Comparison of ENCODE assay signal across 19 cellular contexts in the genomic region with DNA sequence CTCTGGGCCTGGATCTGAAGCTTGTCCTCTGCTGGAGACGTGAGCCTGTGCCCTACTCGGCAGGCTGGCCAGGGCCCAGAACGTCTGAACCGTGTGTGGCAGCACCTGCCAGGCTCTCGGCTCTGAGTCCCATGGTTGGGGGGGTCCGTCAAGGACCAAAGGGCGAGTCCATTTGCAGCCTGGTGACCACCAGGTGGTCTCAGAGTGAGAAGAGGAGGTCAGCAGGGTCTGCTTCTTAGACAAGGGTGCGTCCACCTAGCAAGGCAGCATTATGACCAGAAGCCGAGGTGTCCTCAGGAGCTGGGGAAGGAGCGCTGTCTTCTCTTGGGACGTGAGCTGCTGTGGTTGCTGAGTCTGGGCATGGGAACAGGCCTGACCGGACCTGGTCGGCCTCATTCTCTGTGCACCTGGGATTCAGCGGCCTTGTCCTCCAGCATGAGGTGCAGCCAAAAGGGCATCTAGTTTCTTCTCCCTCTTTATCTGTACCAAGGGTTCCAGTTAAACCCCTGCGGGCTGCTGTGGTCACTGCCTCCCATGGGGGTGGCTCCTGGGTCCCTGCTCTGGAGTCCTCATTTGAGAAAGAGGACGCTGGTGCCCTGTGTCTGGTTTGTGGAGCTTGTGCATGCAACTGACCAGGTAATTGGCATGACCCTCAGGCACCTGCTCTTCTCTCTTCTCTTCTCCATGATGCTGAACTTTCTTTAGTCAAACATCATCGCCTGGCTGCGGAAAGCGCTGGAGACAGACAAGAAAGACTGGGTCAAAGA. TPM values are rescaled to one million over a fixed set of nuclear protein-coding genes. Genes with fewer than 3 reads are reported as not detected.
A peak's percentile ranks its signal among the peaks of the same experiment; 100 is the strongest.
DNase-seq lines count a peak whose midpoint lies in the region; ATAC-seq and TF ChIP-seq lines count a peak whose summit lies in the region.
"Had no signal": no experiment of that assay in that cellular context is flagged by ENCODE, and none has a peak within 500 bp of the region (broad histone marks: within the 10 kb centered on the region; RNA-seq: fewer than 3 reads in every experiment).

No MANE protein-coding gene starts in this region.

- H3K27ac ChIP-seq in PC-3 (ENCODE audit: low read length): peak overlapping the region; percentile 90
- H3K27ac ChIP-seq: gastrocnemius medialis had no signal

- H3K4me2 ChIP-seq in PC-3 (ENCODE audit: low read length): no peak overlapping the region

- H3K4me3 ChIP-seq in PC-3 (ENCODE audit: low read length): no peak overlapping the region
- H3K4me3 ChIP-seq: body of pancreas, esophagus squamous epithelium, gastrocnemius medialis had no signal

- no peaks in the 10 kb centered on the region for H4K20me1 ChIP-seq in PC-3 (ENCODE audit: low read length)

- H3K9me2 ChIP-seq in PC-3 (replicated peaks; ENCODE audit: low read length): no peaks in the 10 kb centered on the region

- H3K9ac ChIP-seq in PC-3 (ENCODE audit: low read length): no peak overlapping the region; the same call in 1 of the 2 replicates

- H3K36me3 Mint-ChIP-seq in activated CD8-positive, alpha-beta T cell treated with anti-CD3 and anti-CD28 coated beads for 36 hours (ENCODE audit: low read depth): peaks cover 76% of the 10 kb centered on the region
- peaks cover 83% of the 10 kb centered on the region for H3K36me3 Mint-ChIP-seq in activated CD8-positive, alpha-beta T cell treated with anti-CD3 and anti-CD28 coated beads, Interleukin-2, amount 10 ng/mL, durations not matched to agents 7 days and 5 days (ENCODE audit: low read depth)

- H3K27me3 ChIP-seq in PC-3 (ENCODE audit: low read length): no peaks in the 10 kb centered on the region
- H3K27me3 ChIP-seq: BE2C, body of pancreas, esophagus squamous epithelium, gastrocnemius medialis had no signal

- POLR2A ChIA-PET in activated CD8-positive, alpha-beta T cell treated with anti-CD3 and anti-CD28 coated beads for 36 hours (lab: Charles Lee): interaction anchor here (3.4 kb wide), 1 partner anchor 13 kb away, joined by 20 read pairs; a partner anchor contains a TSS
- POLR2A ChIA-PET in activated CD8-positive, alpha-beta T cell treated with anti-CD3 and anti-CD28 coated beads, Interleukin-2, amount 10 ng/mL, durations not matched to agents 7 days and 5 days (lab: Charles Lee): interaction anchor here (1.0 to 1.3 kb wide), 2 partner anchors 14 kb away, joined by 3 to 5 read pairs; no protein-coding TSS in a partner anchor
- POLR2A ChIA-PET in PC-3 (lab: Charles Lee; ENCODE audit: unreplicated experiment): no interaction called here

- peaks cover 5% of the 10 kb centered on the region for H3K9me3 Mint-ChIP-seq in activated CD8-positive, alpha-beta T cell treated with anti-CD3 and anti-CD28 coated beads for 36 hours
- H3K9me3 Mint-ChIP-seq in activated CD8-positive, alpha-beta T cell treated with anti-CD3 and anti-CD28 coated beads, Interleukin-2, amount 10 ng/mL, durations not matched to agents 7 days and 5 days (ENCODE audit: insufficient read depth): peaks cover 3% of the 10 kb centered on the region

- H3K4me3 Mint-ChIP-seq in activated CD8-positive, alpha-beta T cell treated with anti-CD3 and anti-CD28 coated beads for 36 hours: no peak overlapping the region
- H3K4me3 Mint-ChIP-seq in activated CD8-positive, alpha-beta T cell treated with anti-CD3 and anti-CD28 coated beads, Interleukin-2, amount 10 ng/mL, durations not matched to agents 7 days and 5 days: no peak overlapping the region
- H3K4me3 Mint-ChIP-seq: effector memory CD8-positive, alpha-beta T cell; memory B cell had no signal

- ATAC-seq in activated CD8-positive, alpha-beta T cell treated with anti-CD3 and anti-CD28 coated beads for 36 hours: no peak
- no peak for ATAC-seq in activated CD8-positive, alpha-beta T cell treated with anti-CD3 and anti-CD28 coated beads, Interleukin-2, amount 10 ng/mL, durations not matched to agents 7 days and 5 days
- no peak for ATAC-seq in PC-3
- no peak for ATAC-seq in sciatic nerve
- ATAC-seq in esophagus mucosa: no peak
- ATAC-seq: body of pancreas; effector memory CD8-positive, alpha-beta T cell; gastrocnemius medialis had no signal

- H3F3A ChIP-seq in PC-3 (ENCODE audit: low read length, unreplicated experiment): no peaks in the 10 kb centered on the region

- H3K27me3 Mint-ChIP-seq in activated CD8-positive, alpha-beta T cell treated with anti-CD3 and anti-CD28 coated beads for 36 hours: no peaks in the 10 kb centered on the region
- H3K27me3 Mint-ChIP-seq in activated CD8-positive, alpha-beta T cell treated with anti-CD3 and anti-CD28 coated beads, Interleukin-2, amount 10 ng/mL, durations not matched to agents 7 days and 5 days (ENCODE audit: low read depth): no peaks in the 10 kb centered on the region
- H3K27me3 Mint-ChIP-seq: activated naive CD4-positive, alpha-beta T cell treated with anti-CD3 and anti-CD28 coated beads, Interleukin-2, amount 50 U/mL, for 24 hours; effector memory CD8-positive, alpha-beta T cell; memory B cell had no signal

- H3K27ac Mint-ChIP-seq in activated CD8-positive, alpha-beta T cell treated with anti-CD3 and anti-CD28 coated beads for 36 hours: peak overlapping the region; percentile 95
- no peak overlapping the region for H3K27ac Mint-ChIP-seq in activated CD8-positive, alpha-beta T cell treated with anti-CD3 and anti-CD28 coated beads, Interleukin-2, amount 10 ng/mL, durations not matched to agents 7 days and 5 days
- H3K27ac Mint-ChIP-seq: memory B cell had no signal

- H3K4me1 ChIP-seq in PC-3 (ENCODE audit: insufficient read depth, low read length): peaks cover 21% of the 10 kb centered on the region
- H3K4me1 ChIP-seq: BE2C, gastrocnemius medialis had no signal

- TF ChIP-seq CTCF in activated CD8-positive, alpha-beta T cell treated with anti-CD3 and anti-CD28 coated beads for 36 hours (IDR thresholded peaks at IDR 0.05): no peak
- TF ChIP-seq CTCF in PC-3 (conservative IDR thresholded peaks at IDR 0.05; ENCODE audit: low read depth, low read length): no peak

- CTCF ChIA-PET in activated CD8-positive, alpha-beta T cell treated with anti-CD3 and anti-CD28 coated beads for 36 hours (lab: Charles Lee): interaction anchor here (1.7 to 1.9 kb wide), 2 partner anchors 10 to 12 kb away, joined by 4 to 5 read pairs; no protein-coding TSS in a partner anchor
- CTCF ChIA-PET in activated CD8-positive, alpha-beta T cell treated with anti-CD3 and anti-CD28 coated beads, Interleukin-2, amount 10 ng/mL, durations not matched to agents 7 days and 5 days (lab: Charles Lee): interaction anchor here (1.7 kb wide), 1 partner anchor 11 kb away, joined by 6 read pairs; no protein-coding TSS in a partner anchor
- CTCF ChIA-PET in PC-3 (lab: Charles Lee): no interaction called here

- peaks cover under 1% of the 10 kb centered on the region; the same call in 1 of the 2 replicates for H3K9me3 ChIP-seq in PC-3 (ENCODE audit: low read length)
- H3K9me3 ChIP-seq: BE2C, body of pancreas had no signal

- peaks cover 62% of the 10 kb centered on the region for H3K36me3 ChIP-seq in PC-3 (ENCODE audit: low read depth, low read length)

- no peak for DNase-seq in activated CD8-positive, alpha-beta T cell treated with anti-CD3 and anti-CD28 coated beads for 36 hours
- no peak for DNase-seq in activated CD8-positive, alpha-beta T cell treated with anti-CD3 and anti-CD28 coated beads, Interleukin-2, amount 10 ng/mL, durations not matched to agents 7 days and 5 days
- DNase-seq in PC-3: no peak
- peak; percentile 70 for DNase-seq in cardiac septum (ENCODE audit: low spot score)
- peak; percentile 53 for DNase-seq in sciatic nerve (ENCODE audit: low spot score)
- DNase-seq in NCI-H510A (lab: John Stamatoyannopoulos, UW): no peak
- no peak for DNase-seq in GM19238 (ENCODE audit: insufficient read length, low spot score)
- DNase-seq: activated CD4-positive, alpha-beta T cell treated with anti-CD3 and anti-CD28 coated beads, Interleukin-2, amount 50 U/mL, for 1 hour; BE2C; effector memory CD8-positive, alpha-beta T cell; esophagus squamous epithelium; NCI-H1694 treated with DMSO at 0.1 percent for 48 hours; NCI-H774; stimulated activated CD4-positive, alpha-beta T cell treated with anti-CD3 and anti-CD28 coated beads, Interleukin-12 subunit alpha, Interleukin-12 subunit beta, amount 100 ng/mL, for 4 hours had no signal

- intact Hi-C loops in activated CD8-positive, alpha-beta T cell treated with anti-CD3 and anti-CD28 coated beads for 36 hours (cut with micrococcal nuclease): loop anchor here (10.0 kb wide), 1 partner anchor 157 kb away; a partner anchor contains a TSS
- intact Hi-C loops in PC-3 (cut with micrococcal nuclease) (no loop called here), cardiac septum (cut with DNase I) (no loop called here), sciatic nerve (cut with DNase I) (no loop called here)

- H3K4me1 Mint-ChIP-seq in activated CD8-positive, alpha-beta T cell treated with anti-CD3 and anti-CD28 coated beads for 36 hours (ENCODE audit: low read depth): peaks cover 69% of the 10 kb centered on the region
- peaks cover 48% of the 10 kb centered on the region for H3K4me1 Mint-ChIP-seq in activated CD8-positive, alpha-beta T cell treated with anti-CD3 and anti-CD28 coated beads, Interleukin-2, amount 10 ng/mL, durations not matched to agents 7 days and 5 days (ENCODE audit: low read depth)

- H2AFZ ChIP-seq in PC-3 (ENCODE audit: low read length): no peak overlapping the region

- H3K79me2 ChIP-seq in PC-3 (ENCODE audit: low read length): peaks cover 71% of the 10 kb centered on the region

- no TSS peak for BruUV-seq in PC-3 (replicated peaks; lab: Mats Ljungman, UMichigan)

RNA-seq across cellular contexts. Expression of a gene that starts 14.4 kb away (rescaled TPM):
- 10 to 100 TPM; 65.9 to 67.6 TPM for total RNA-seq in activated CD8-positive, alpha-beta T cell treated with anti-CD3 and anti-CD28 coated beads for 36 hours
- 10 to 100 TPM; 62.2 to 62.3 TPM for total RNA-seq in activated CD8-positive, alpha-beta T cell treated with anti-CD3 and anti-CD28 coated beads, Interleukin-2, amount 10 ng/mL, durations not matched to agents 7 days and 5 days
- total RNA-seq in PC-3 (2014; rRNA removed): 31.3 and 42.1 TPM in 2 replicates
- 42.9 TPM for total RNA-seq in cardiac septum
- total RNA-seq in sciatic nerve: 58.4 TPM
- 37.4 TPM for total RNA-seq in esophagus mucosa

Comparison
In these comparisons a context has a peak if more than half of its experiments do, and no peak if none do; other contexts are left out.
1. DNase-seq: peak in cardiac septum (single experiment) and sciatic nerve (single experiment); none in activated CD8-positive, alpha-beta T cell treated with anti-CD3 and anti-CD28 coated beads for 36 hours (single experiment), activated CD8-positive, alpha-beta T cell treated with anti-CD3 and anti-CD28 coated beads, Interleukin-2, amount 10 ng/mL, durations not matched to agents 7 days and 5 days (single experiment), PC-3 (single experiment), NCI-H510A (single experiment) and GM19238 (single experiment).